12 cellular contexts compared by ENCODE assay signal in the genomic region with DNA sequence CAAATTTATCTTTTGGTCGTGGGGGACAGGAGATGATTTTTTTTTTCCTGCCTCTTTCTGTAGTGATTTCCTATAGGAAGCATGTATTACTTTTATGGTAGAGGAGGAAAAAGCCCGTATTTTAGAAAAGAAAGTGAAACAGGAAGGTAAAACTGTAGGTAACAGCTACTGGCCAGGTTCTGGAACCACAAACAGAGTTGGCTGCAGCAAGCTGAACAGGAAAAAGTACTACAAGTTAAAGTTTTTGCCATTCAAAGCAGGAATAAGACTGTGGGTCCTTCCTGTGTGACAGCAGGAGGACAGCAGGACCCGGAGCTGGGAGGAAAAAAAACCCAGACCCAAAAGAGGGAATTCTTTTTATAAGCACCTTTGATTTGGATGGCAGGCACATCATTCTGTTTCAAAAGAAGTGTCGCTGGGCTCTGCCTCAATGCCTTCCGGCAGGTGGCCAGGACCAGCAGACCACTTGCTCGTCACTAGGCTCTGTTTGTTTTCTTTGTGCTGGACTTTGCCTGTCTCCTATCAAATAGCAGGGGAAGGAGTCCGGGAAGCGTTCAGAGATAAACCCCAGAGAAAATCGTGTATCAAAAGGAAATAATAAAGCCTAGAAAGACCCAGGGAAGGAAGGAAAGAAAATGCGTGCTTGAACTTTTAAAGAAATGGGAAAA.
DNase-seq lines count a peak whose midpoint lies in the region; ATAC-seq and TF ChIP-seq lines count a peak whose summit lies in the region.
"Had no signal": no experiment of that assay in that cellular context is flagged by ENCODE, and none has a peak within 500 bp of the region (broad histone marks: within the 10 kb centered on the region; RNA-seq: fewer than 3 reads in every experiment).

No MANE protein-coding gene starts in this region.

- H3K36me3 ChIP-seq in ACC112 (ENCODE audit: insufficient read depth, low read length) = no peaks in the 10 kb centered on the region
- H3K36me3 ChIP-seq in IMR-90 (ENCODE audit: control insufficient read depth, insufficient read depth, low read length) = no peaks in the 10 kb centered on the region
- H3K36me3 ChIP-seq in mammary epithelial cell (ENCODE audit: insufficient read depth, low read length) = no peaks in the 10 kb centered on the region
- H3K36me3 ChIP-seq in mucosa of rectum (ENCODE audit: control insufficient read depth in 2 of 2, insufficient read depth in 2 of 2, low read length in 2 of 2) = no peaks in the 10 kb centered on the region
- H3K36me3 ChIP-seq in GM23248 (ENCODE audit: low read depth) = no peaks in the 10 kb centered on the region
- no peaks in the 10 kb centered on the region for H3K36me3 ChIP-seq in adrenal gland (replicated peaks in 1 of 2)
- H3K36me3 ChIP-seq: SJCRH30 had no signal

- H2BK120ac ChIP-seq in IMR-90 (ENCODE audit: low read depth, low read length) = no peak overlapping the region

- H3K4me2 ChIP-seq in IMR-90 (ENCODE audit: low read depth, low read length) (peak overlapping the region; percentile 74), mammary epithelial cell (ENCODE audit: insufficient read depth, low read depth, low read length) (no peak overlapping the region), GM23248 (ENCODE audit: unreplicated experiment) (no peak overlapping the region)

- WGBS in IMR-90 (ENCODE audit: extremely low coverage in 2 of 2, insufficient read length in 1 of 2), 2 experiments = 30% methylated on average over 2 of the region's 10 CpGs; no CpG with 5 or more reads in 1 of the 2 experiments
- 52% methylated on average over 10 of the region's 10 CpGs for WGBS in mammary epithelial cell (ENCODE audit: low coverage, missing lambda C conversion rate)
- WGBS in GM23248 (ENCODE audit: low coverage in 1 of 2, low lambda C conversion rate in 2 of 2, missing lambda C conversion rate in 2 of 2), 2 experiments = 45 to 48% methylated on average over 10 of the region's 10 CpGs
- 24 to 37% (median 27%) methylated on average over 10 of the region's 10 CpGs for WGBS in adrenal gland, 4 donors

- H2AK9ac ChIP-seq in IMR-90 (replicated peaks; ENCODE audit: low read depth, low read length, poor library complexity) = no peak overlapping the region

- TF ChIP-seq POLR2A in IMR-90 (IDR thresholded peaks at IDR 0.05; ENCODE audit: low read depth, low read length) (no peak), adrenal gland (IDR thresholded peaks at IDR 0.05) (no peak)

- H3K27ac ChIP-seq in ACC112 (ENCODE audit: low read depth, low read length) (no peak overlapping the region), IMR-90 (ENCODE audit: insufficient read depth, low read length) (no peak overlapping the region), mammary epithelial cell (ENCODE audit: insufficient read depth, low read depth, low read length) (no peak overlapping the region), mucosa of rectum (ENCODE audit: low read depth in 2 of 2, low read length in 2 of 2) (peak overlapping the region; percentile 71 to 81), GM23248 (no peak overlapping the region), adrenal gland (no peak overlapping the region)
- H3K27ac ChIP-seq: SJCRH30 had no signal

- H3K79me1 ChIP-seq in IMR-90 (ENCODE audit: low read depth in 1 of 2, low read length in 2 of 2) = no peaks in the 10 kb centered on the region

- no peak overlapping the region for H2BK15ac ChIP-seq in IMR-90 (ENCODE audit: low read depth, low read length)

- no peak overlapping the region for H2BK5ac ChIP-seq in IMR-90 (ENCODE audit: low read depth, low read length, poor library complexity, severe bottlenecking)

- BruUV-seq in IMR-90 (replicated peaks; lab: Mats Ljungman, UMichigan) (no TSS peak), mammary epithelial cell (replicated peaks; lab: Mats Ljungman, UMichigan) (no TSS peak)

- intact Hi-C loops in IMR-90 (cut with micrococcal nuclease) = loop anchor here (5.0 to 10.0 kb wide), 2 partner anchors 149 to 453 kb away; no protein-coding TSS in a partner anchor
- intact Hi-C loops in mammary epithelial cell (cut with micrococcal nuclease) = loop anchor here (1.0 to 10.0 kb wide), 2 partner anchors 147 to 448 kb away; no protein-coding TSS in a partner anchor
- intact Hi-C loops in adrenal gland (cut with DNase I) = no loop called here

- H3K79me2 ChIP-seq in ACC112 (ENCODE audit: control insufficient read depth, insufficient read depth, low read length, unreplicated experiment) (no peaks in the 10 kb centered on the region), mammary epithelial cell (ENCODE audit: insufficient read depth, low read length) (no peaks in the 10 kb centered on the region), GM23248 (ENCODE audit: insufficient read depth) (no peaks in the 10 kb centered on the region)

- no peaks in the 10 kb centered on the region for H3K9me1 ChIP-seq in IMR-90 (ENCODE audit: insufficient read depth, low read length)

- TF ChIP-seq RAD21 in IMR-90 (IDR thresholded peaks at IDR 0.05; ENCODE audit: low read length) = no peak

- H3K4me1 ChIP-seq in ACC112 (ENCODE audit: control insufficient read depth, insufficient read depth, low read length, unreplicated experiment) (no peaks in the 10 kb centered on the region), IMR-90 (ENCODE audit: control insufficient read depth, insufficient read depth, low read length) (no peaks in the 10 kb centered on the region), mammary epithelial cell (ENCODE audit: insufficient read depth, low read length) (no peaks in the 10 kb centered on the region), mucosa of rectum (ENCODE audit: control insufficient read depth in 2 of 2, insufficient read depth in 2 of 2, low read length in 2 of 2) (peaks cover 2 to 9% of the 10 kb centered on the region in 2 donors), GM23248 (ENCODE audit: insufficient read depth) (no peaks in the 10 kb centered on the region), adrenal gland (replicated peaks in 1 of 2) (no peaks in the 10 kb centered on the region)
- H3K4me1 ChIP-seq: SJCRH30 had no signal

- in situ Hi-C loops in IMR-90 (cut with MboI; ENCODE audit: low sequenced_read_pairs) (no loop called here), mammary epithelial cell (cut with MboI; ENCODE audit: low sequenced_read_pairs in 2 of 2) (no loop called here), GM23248 (cut with MboI) (no loop called here)

- H3K27me3 ChIP-seq in ACC112 (ENCODE audit: insufficient read depth, low read length) = no peaks in the 10 kb centered on the region
- H3K27me3 ChIP-seq in IMR-90 (ENCODE audit: control insufficient read depth, insufficient read depth, low read length) = no peaks in the 10 kb centered on the region; the same call in 1 of the 2 replicates
- peaks cover 3% of the 10 kb centered on the region for H3K27me3 ChIP-seq in mammary epithelial cell (ENCODE audit: insufficient read depth, low read length)
- H3K27me3 ChIP-seq in mucosa of rectum (ENCODE audit: control insufficient read depth in 2 of 2, insufficient read depth in 2 of 2, low read length in 2 of 2) = no peaks in the 10 kb centered on the region
- H3K27me3 ChIP-seq in GM23248 (replicated peaks; ENCODE audit: insufficient read depth) = peaks cover 9% of the 10 kb centered on the region; the same call in 1 of the 2 replicates
- H3K27me3 ChIP-seq in adrenal gland = no peaks in the 10 kb centered on the region
- H3K27me3 ChIP-seq: SJCRH30 had no signal

- no peak overlapping the region for H2BK20ac ChIP-seq in IMR-90 (ENCODE audit: low read depth, low read length)

- DNase-seq in IMR-90 (no peak), mammary epithelial cell (no peak), NCI-H2029 treated with DMSO at 0.1 percent for 48 hours (lab: John Stamatoyannopoulos, UW) (no peak), NCI-H1694 (lab: John Stamatoyannopoulos, UW) (no peak), GM23248 (no peak), adrenal gland (no peak)
- DNase-seq: amniotic stem cell, NCI-H2171 had no signal

- H4K91ac ChIP-seq in IMR-90 (ENCODE audit: insufficient read depth, low read depth, low read length) = no peak overlapping the region

- H3K18ac ChIP-seq in IMR-90 (ENCODE audit: low read depth, low read length) = no peak overlapping the region

- H4K20me1 ChIP-seq in IMR-90 (ENCODE audit: insufficient read depth, low read length) = no peaks in the 10 kb centered on the region
- H4K20me1 ChIP-seq in mammary epithelial cell (ENCODE audit: insufficient read depth, low read length) = no peaks in the 10 kb centered on the region
- H4K20me1 ChIP-seq in GM23248 (ENCODE audit: insufficient read depth) = no peaks in the 10 kb centered on the region

- no peak for ATAC-seq in IMR-90 (ENCODE audit: low read depth)
- ATAC-seq: activated CD4-positive, alpha-beta T cell treated with anti-CD3 and anti-CD28 coated beads for 36 hours had no signal

- no peak overlapping the region for H3K14ac ChIP-seq in IMR-90 (replicated peaks; ENCODE audit: low read depth, low read length)

- no peak overlapping the region for H3K4ac ChIP-seq in IMR-90 (ENCODE audit: low read depth, low read length)

- POLR2A ChIA-PET in IMR-90 (lab: Charles Lee; ENCODE audit: unreplicated experiment) = no interaction called here

- H3F3A ChIP-seq in GM23248 (ENCODE audit: insufficient read depth) = no peaks in the 10 kb centered on the region

- H2AFZ ChIP-seq in ACC112 (ENCODE audit: low read length, unreplicated experiment) (peak overlapping the region; percentile 2), IMR-90 (replicated peaks; ENCODE audit: low read length, poor library complexity) (no peak overlapping the region), mammary epithelial cell (ENCODE audit: low read depth, low read length) (peak overlapping the region; percentile 21), GM23248 (no peak overlapping the region)

- no peak overlapping the region for H2AK5ac ChIP-seq in IMR-90 (ENCODE audit: low read depth, low read length)

- H4K5ac ChIP-seq in IMR-90 (ENCODE audit: low read depth, low read length) = no peak overlapping the region

- H4K8ac ChIP-seq in IMR-90 (ENCODE audit: low read depth in 2 of 2, low read length in 2 of 2) = no peak overlapping the region

- TF ChIP-seq CTCF in IMR-90 (conservative IDR thresholded peaks at IDR 0.05; ENCODE audit: low read depth, low read length) (no peak), mammary epithelial cell (conservative IDR thresholded peaks at IDR 0.05 in 1 of 2, IDR thresholded peaks at IDR 0.05 in 1 of 2; ENCODE audit: extremely low read depth in 1 of 2, insufficient read depth in 1 of 2, low read depth in 1 of 2, low read length in 2 of 2) (no peak), adrenal gland (IDR thresholded peaks at IDR 0.05) (no peak)

- CTCF ChIA-PET in IMR-90 (lab: Yijun Ruan, JAX) = no interaction called here
- CTCF ChIA-PET in mammary epithelial cell (lab: Charles Lee; ENCODE audit: low non-redundant PET) = interaction anchor here (0.7 kb wide), 2 partner anchors 54 to 398 kb away, joined by 3 read pairs; no protein-coding TSS in a partner anchor

- H3K9me3 ChIP-seq in IMR-90 (ENCODE audit: control insufficient read depth, insufficient read depth, low read length) = 0 out of 2 replicates have a peak, but pooled peaks cover 2% of the 10 kb centered on the region
- no peaks in the 10 kb centered on the region for H3K9me3 ChIP-seq in mammary epithelial cell (replicated peaks; ENCODE audit: insufficient read depth, low read length)
- H3K9me3 ChIP-seq in mucosa of rectum (ENCODE audit: control insufficient read depth in 2 of 2, low read length in 2 of 2) = no peaks in the 10 kb centered on the region
- H3K9me3 ChIP-seq in GM23248 (ENCODE audit: low read depth) = no peaks in the 10 kb centered on the region
- H3K9me3 ChIP-seq in adrenal gland (replicated peaks in 1 of 3) = no peaks in the 10 kb centered on the region
- H3K9me3 ChIP-seq: SJCRH30 had no signal

- H3K9ac ChIP-seq in IMR-90 (ENCODE audit: low read depth, low read length) = no peak overlapping the region
- no peak overlapping the region for H3K9ac ChIP-seq in mammary epithelial cell (ENCODE audit: insufficient read depth, low read length)
- H3K9ac ChIP-seq in mucosa of rectum (ENCODE audit: low read depth in 1 of 2, low read length in 2 of 2) = peak overlapping the region; percentile 42 to 63
- no peak overlapping the region for H3K9ac ChIP-seq in GM23248

- dilution Hi-C loops in IMR-90 (cut with HindIII; ENCODE audit: low sequenced_read_pairs, unreplicated experiment) = no loop called here
- dilution Hi-C loops in mammary epithelial cell (cut with HindIII; ENCODE audit: low sequenced_read_pairs) = no loop called here

- no peak overlapping the region for H3K56ac ChIP-seq in IMR-90 (ENCODE audit: extremely low read depth, insufficient read depth, low read length)

- no peaks in the 10 kb centered on the region for H3K9me2 ChIP-seq in GM23248 (ENCODE audit: insufficient read depth)

- no peak overlapping the region for H3K23ac ChIP-seq in IMR-90 (ENCODE audit: low read depth, low read length)

- H3K4me3 ChIP-seq in ACC112 (ENCODE audit: low read depth, low read length) = 0 out of 2 replicates have a peak overlapping the region, but pooled peaks have one; percentile 19
- H3K4me3 ChIP-seq in IMR-90 (ENCODE audit: insufficient read depth, low read depth, low read length) = no peak overlapping the region
- no peak overlapping the region for H3K4me3 ChIP-seq in mammary epithelial cell (replicated peaks in 1 of 3; ENCODE audit: insufficient read depth in 1 of 3, low read depth in 2 of 3, low read length in 3 of 3)
- peak overlapping the region; percentile 62 to 76 for H3K4me3 ChIP-seq in mucosa of rectum (ENCODE audit: low read length in 2 of 2)
- no peak overlapping the region for H3K4me3 ChIP-seq in GM23248
- H3K4me3 ChIP-seq in adrenal gland = no peak overlapping the region
- H3K4me3 ChIP-seq: SJCRH30 had no signal

Comparison
In these comparisons a context has a peak if more than half of its experiments do, and no peak if none do; other contexts are left out.
1. H2AFZ ChIP-seq: peak in ACC112 (single experiment) and mammary epithelial cell (single experiment); none in IMR-90 (single experiment) and GM23248 (single experiment).
2. H3K27ac ChIP-seq: peak in mucosa of rectum (2 of 2); none in ACC112 (single experiment), IMR-90 (single experiment), mammary epithelial cell (single experiment), GM23248 (single experiment) and adrenal gland (0 of 5).
3. H3K4me3 ChIP-seq: peak in ACC112 (single experiment) and mucosa of rectum (2 of 2); none in IMR-90 (single experiment), mammary epithelial cell (0 of 3), GM23248 (single experiment) and adrenal gland (0 of 4).
4. H3K9ac ChIP-seq: peak in mucosa of rectum (2 of 2); none in IMR-90 (single experiment), mammary epithelial cell (single experiment) and GM23248 (single experiment).
5. intact Hi-C loops: an anchor here in IMR-90 (5.0 to 10.0 kb wide) and mammary epithelial cell (1.0 to 10.0 kb wide); none called in adrenal gland.